In the genomic region with DNA sequence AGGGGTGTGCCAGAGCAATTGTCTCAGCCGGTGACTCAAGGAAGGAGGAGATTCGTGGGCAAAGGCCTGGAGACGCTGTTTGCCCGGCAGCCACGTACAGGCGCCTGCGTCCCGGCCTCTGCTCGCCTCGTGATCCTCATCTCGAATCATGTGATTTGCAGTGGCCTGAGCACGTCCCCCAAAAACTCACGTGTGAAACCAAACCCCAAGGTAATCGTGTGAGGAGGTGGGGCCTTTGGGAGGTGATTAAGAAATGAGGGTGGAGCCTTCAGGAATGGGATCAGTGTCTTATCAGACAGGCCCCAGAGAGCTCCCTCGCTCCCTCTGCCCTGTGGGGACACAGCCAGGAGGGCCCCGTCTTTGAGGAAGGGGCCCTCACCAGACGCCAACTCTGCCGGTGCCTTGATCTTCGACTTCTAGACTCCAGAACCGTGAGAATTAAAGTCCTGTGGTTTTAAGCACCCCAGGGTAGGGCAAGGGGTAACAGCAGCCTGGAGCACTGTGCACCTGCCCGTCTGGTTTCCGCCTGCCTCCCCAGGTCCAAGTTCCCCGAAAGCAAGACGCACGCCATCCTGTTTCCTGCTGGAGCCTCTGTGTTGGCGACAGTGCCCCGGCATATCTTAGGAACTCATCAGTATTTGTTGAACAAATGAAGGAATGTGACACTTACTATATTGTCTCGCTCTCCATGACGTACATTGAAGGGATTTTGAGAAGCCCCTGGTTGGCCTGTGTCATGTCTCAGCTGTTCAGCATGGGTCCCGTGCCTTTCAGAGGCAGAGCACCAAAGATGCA, we compare ENCODE assay signal across 15 cellular contexts.
"Had no signal": no experiment of that assay in that cellular context is flagged by ENCODE, and none has a peak within 500 bp of the region (broad histone marks: within the 10 kb centered on the region; RNA-seq: fewer than 3 reads in every experiment).

No MANE protein-coding gene starts in this region.

- H3K36me3 ChIP-seq: cardiac muscle cell, colonic mucosa had no signal

- H3K4me3 ChIP-seq: cardiac muscle cell, colonic mucosa, testis had no signal

- H3K27me3 Mint-ChIP-seq: activated CD4-positive, alpha-beta T cell treated with anti-CD3 and anti-CD28 coated beads, Interleukin-2, amount 10 ng/mL, durations not matched to agents 24 days and 14 days had no signal

- H3K27me3 ChIP-seq: cardiac muscle cell, colonic mucosa, testis had no signal

- H3K27ac ChIP-seq: cardiac muscle cell, colonic mucosa, testis had no signal

- H3K4me1 ChIP-seq: colonic mucosa had no signal

- H3K4me3 Mint-ChIP-seq: activated CD4-positive, alpha-beta T cell treated with anti-CD3 and anti-CD28 coated beads, Interleukin-2, amount 10 ng/mL, durations not matched to agents 24 days and 14 days; activated CD8-positive, alpha-beta memory T cell treated with anti-CD3 and anti-CD28 coated beads, Interleukin-2, amount 10 ng/mL, durations not matched to agents 7 days and 5 days; activated T-cell treated with anti-CD3 and anti-CD28 coated beads, Interleukin-2, amount 50 U/mL, for 24 hours; nephron; stimulated activated naive CD8-positive, alpha-beta T cell treated with anti-CD3 and anti-CD28 coated beads, Interleukin-15, amount 100 ng/mL, for 72 hours had no signal

- H3K36me3 Mint-ChIP-seq: activated CD8-positive, alpha-beta memory T cell treated with anti-CD3 and anti-CD28 coated beads, Interleukin-2, amount 10 ng/mL, durations not matched to agents 7 days and 5 days had no signal

- H3K27ac Mint-ChIP-seq: activated CD4-positive, alpha-beta T cell treated with anti-CD3 and anti-CD28 coated beads, Interleukin-2, amount 10 ng/mL, durations not matched to agents 24 days and 14 days; activated CD8-positive, alpha-beta memory T cell treated with anti-CD3 and anti-CD28 coated beads, Interleukin-2, amount 10 ng/mL, durations not matched to agents 7 days and 5 days; activated T-cell treated with anti-CD3 and anti-CD28 coated beads, Interleukin-2, amount 50 U/mL, for 24 hours; nephron; stimulated activated naive CD8-positive, alpha-beta T cell treated with anti-CD3 and anti-CD28 coated beads, Interleukin-15, amount 100 ng/mL, for 72 hours had no signal

- H3K9me3 Mint-ChIP-seq: activated CD4-positive, alpha-beta T cell treated with anti-CD3 and anti-CD28 coated beads, Interleukin-2, amount 10 ng/mL, durations not matched to agents 24 days and 14 days; activated T-cell treated with anti-CD3 and anti-CD28 coated beads, Interleukin-2, amount 50 U/mL, for 24 hours; nephron had no signal

- ATAC-seq: activated CD8-positive, alpha-beta memory T cell treated with anti-CD3 and anti-CD28 coated beads, Interleukin-2, amount 10 ng/mL, durations not matched to agents 7 days and 5 days; left lobe of liver; stimulated activated naive CD8-positive, alpha-beta T cell treated with anti-CD3 and anti-CD28 coated beads, Interleukin-15, amount 100 ng/mL, for 72 hours had no signal

- H3K9me3 ChIP-seq: colonic mucosa, testis had no signal

- DNase-seq: activated CD4-positive, alpha-beta T cell treated with anti-CD3 and anti-CD28 coated beads, Interleukin-2, amount 10 ng/mL, durations not matched to agents 24 days and 14 days; activated CD8-positive, alpha-beta memory T cell treated with anti-CD3 and anti-CD28 coated beads, Interleukin-2, amount 10 ng/mL, durations not matched to agents 7 days and 5 days; activated effector memory CD4-positive, alpha-beta T cell treated with Interleukin-2 at 50 U/mL for 16 hours; activated T-cell treated with anti-CD3 and anti-CD28 coated beads, Interleukin-2, amount 50 U/mL, for 24 hours; colonic mucosa; foreskin melanocyte; head of caudate nucleus; stimulated activated CD4-positive, alpha-beta T cell treated with anti-CD3 and anti-CD28 coated beads, Interleukin-15, amount 100 ng/mL, for 24 hours; stimulated activated CD4-positive, alpha-beta T cell treated with anti-CD3 and anti-CD28 coated beads, Interleukin-4, amount 100 ng/mL, for 4 hours; stimulated activated naive CD8-positive, alpha-beta T cell treated with anti-CD3 and anti-CD28 coated beads, Interleukin-15, amount 100 ng/mL, for 72 hours; T-helper 1 cell; testis had no signal
